In genomic region chr11:121029813-121030445, GRCh38 we compare ENCODE assay signal across 20 cellular contexts. TPM values are rescaled to one million over a fixed set of nuclear protein-coding genes. Genes with fewer than 3 reads are reported as not detected.
A peak's percentile ranks its signal among the peaks of the same experiment; 100 is the strongest.
DNase-seq lines count a peak whose midpoint lies in the region; ATAC-seq and TF ChIP-seq lines count a peak whose summit lies in the region.
"Had no signal": no experiment of that assay in that cellular context is flagged by ENCODE, and none has a peak within 500 bp of the region (broad histone marks: within the 10 kb centered on the region; RNA-seq: fewer than 3 reads in every experiment).

No MANE protein-coding gene starts in this region.

- no peaks in the 10 kb centered on the region for H3K36me3 Mint-ChIP-seq in activated T-cell treated with anti-CD3 and anti-CD28 coated beads, Interleukin-2, amount 50 U/mL, for 72 hours (ENCODE audit: insufficient read depth in 2 of 2)
- H3K36me3 Mint-ChIP-seq in activated T-cell treated with anti-CD3 and anti-CD28 coated beads, Interleukin-2, amount 50 U/mL, for 24 hours (ENCODE audit: low read depth): no peaks in the 10 kb centered on the region

- H2AK5ac ChIP-seq in mesendoderm (ENCODE audit: low read length): no peak overlapping the region

- H3K9me3 Mint-ChIP-seq in activated T-cell treated with anti-CD3 and anti-CD28 coated beads, Interleukin-2, amount 50 U/mL, for 72 hours: no peaks in the 10 kb centered on the region
- no peaks in the 10 kb centered on the region for H3K9me3 Mint-ChIP-seq in activated T-cell treated with anti-CD3 and anti-CD28 coated beads, Interleukin-2, amount 50 U/mL, for 24 hours
- H3K9me3 Mint-ChIP-seq: CD8-positive, alpha-beta memory T cell had no signal

- no peak overlapping the region for H3K4me2 ChIP-seq in mesendoderm (ENCODE audit: low read length)

- intact Hi-C loops in heart left ventricle (cut with DNase I): no loop called here

- H3K56ac ChIP-seq in mesendoderm (ENCODE audit: low read length): peak overlapping the region; percentile 6

- H3K27ac Mint-ChIP-seq in activated T-cell treated with anti-CD3 and anti-CD28 coated beads, Interleukin-2, amount 50 U/mL, for 72 hours: peak overlapping the region; percentile 11
- H3K27ac Mint-ChIP-seq in activated T-cell treated with anti-CD3 and anti-CD28 coated beads, Interleukin-2, amount 50 U/mL, for 24 hours: no peak overlapping the region
- H3K27ac Mint-ChIP-seq: CD8-positive, alpha-beta memory T cell had no signal

- H3K23ac ChIP-seq in mesendoderm (ENCODE audit: low read length): no peak overlapping the region

- peaks cover 5% of the 10 kb centered on the region; the same call in 1 of the 2 replicates for H3K4me1 ChIP-seq in HEK293 (ENCODE audit: control insufficient read depth, insufficient read depth, low read length)
- peaks cover 0 to 28% (median 13%) of the 10 kb centered on the region in 12 donors for H3K4me1 ChIP-seq in heart left ventricle
- H3K4me1 ChIP-seq in mesendoderm (ENCODE audit: control insufficient read depth, low read depth, low read length): peaks cover 2% of the 10 kb centered on the region

- CTCF ChIA-PET in HEK293 (lab: Yijun Ruan, JAX): interaction anchor here (0.8 to 4.0 kb wide), 3 partner anchors 12 to 165 kb away, joined by 3 to 17 read pairs (median 3); no protein-coding TSS in a partner anchor

- H4K8ac ChIP-seq in mesendoderm (ENCODE audit: low read depth, low read length): no peak overlapping the region

- 31 to 53% (median 40%) methylated on average over 3 of the region's 3 CpGs for WGBS in heart left ventricle, 4 donors
- WGBS in mesendoderm (ENCODE audit: extremely low coverage, insufficient coverage, low lambda C conversion rate): no CpG with 5 or more reads among the region's 3 CpGs

- H3K27ac ChIP-seq in HEK293 (ENCODE audit: extremely low read depth, low read depth, low read length) (no peak overlapping the region), heart left ventricle (peak overlapping the region in 4 of 12 donors; percentile 6 to 31 (median 12)), mesendoderm (ENCODE audit: low read depth, low read length) (no peak overlapping the region)

- DNase-seq in activated T-cell treated with anti-CD3 and anti-CD28 coated beads, Interleukin-2, amount 50 U/mL, for 72 hours: no peak
- no peak for DNase-seq in activated T-cell treated with anti-CD3 and anti-CD28 coated beads, Interleukin-2, amount 50 U/mL, for 24 hours
- DNase-seq in heart left ventricle (no peak), mesendoderm (no peak), cerebellar cortex (ENCODE audit: low spot score) (no peak)
- no peak for DNase-seq in effector CD8-positive, alpha-beta T cell (lab: John Stamatoyannopoulos, UW)
- DNase-seq: 8988T; C1 segment of cervical spinal cord; CD8-positive, alpha-beta memory T cell; GDM1; GOT3; HCEC 1CT; KG1; NCI-H1694; NCI-H446; NCI-H526; OCI-M1; SHP77 treated with DMSO at 0.1 percent for 48 hours had no signal

- no peak overlapping the region for H3K18ac ChIP-seq in mesendoderm (ENCODE audit: low read length)

- no peaks in the 10 kb centered on the region for H3K27me3 Mint-ChIP-seq in activated T-cell treated with anti-CD3 and anti-CD28 coated beads, Interleukin-2, amount 50 U/mL, for 72 hours (ENCODE audit: low read depth)
- H3K27me3 Mint-ChIP-seq in activated T-cell treated with anti-CD3 and anti-CD28 coated beads, Interleukin-2, amount 50 U/mL, for 24 hours: no peaks in the 10 kb centered on the region
- H3K27me3 Mint-ChIP-seq: CD8-positive, alpha-beta memory T cell had no signal

- H2BK15ac ChIP-seq in mesendoderm (replicated peaks; ENCODE audit: low read depth): no peak overlapping the region

- H3K36me3 ChIP-seq in HEK293 (ENCODE audit: control insufficient read depth in 2 of 2, insufficient read depth in 1 of 2, low read length in 2 of 2): no peaks in the 10 kb centered on the region
- H3K36me3 ChIP-seq in heart left ventricle: no peaks in the 10 kb centered on the region
- H3K36me3 ChIP-seq in mesendoderm (ENCODE audit: control insufficient read depth, insufficient read depth, low read length): no peaks in the 10 kb centered on the region

- H3K4ac ChIP-seq in mesendoderm (ENCODE audit: low read depth, low read length): no peak overlapping the region

- H2BK5ac ChIP-seq in mesendoderm (ENCODE audit: low read length): no peak overlapping the region

- no peak overlapping the region for H3K4me3 Mint-ChIP-seq in activated T-cell treated with anti-CD3 and anti-CD28 coated beads, Interleukin-2, amount 50 U/mL, for 72 hours
- no peak overlapping the region for H3K4me3 Mint-ChIP-seq in activated T-cell treated with anti-CD3 and anti-CD28 coated beads, Interleukin-2, amount 50 U/mL, for 24 hours
- H3K4me3 Mint-ChIP-seq: CD8-positive, alpha-beta memory T cell had no signal

- H3K4me3 ChIP-seq in HEK293 (ENCODE audit: low read depth, low read length): no peak overlapping the region
- no peak overlapping the region for H3K4me3 ChIP-seq in heart left ventricle
- H3K4me3 ChIP-seq in mesendoderm (ENCODE audit: low read length): no peak overlapping the region

- no peak overlapping the region for H3K9ac ChIP-seq in mesendoderm (ENCODE audit: low read length)

- POLR2A ChIA-PET in HEK293 (lab: Yijun Ruan, JAX): interaction anchor here (1.1 kb wide), 1 partner anchor 10 kb away, joined by 3 read pairs; no protein-coding TSS in a partner anchor

- H3K9me3 ChIP-seq in HEK293 (ENCODE audit: control insufficient read depth, insufficient read depth, low read depth, low read length) (no peaks in the 10 kb centered on the region), heart left ventricle (no peaks in the 10 kb centered on the region)

- no peak overlapping the region for H2BK120ac ChIP-seq in mesendoderm (ENCODE audit: low read depth, low read length)

- no peak for ATAC-seq in activated T-cell treated with anti-CD3 and anti-CD28 coated beads, Interleukin-2, amount 50 U/mL, for 72 hours (replicated peaks in 1 of 2)
- ATAC-seq in heart left ventricle (peak; percentile 56 to 66 (median 64)), GM21528 (IDR thresholded peaks at IDR 0.05; ENCODE audit: low FRiP score, unreplicated experiment) (no peak)

- H3K79me1 ChIP-seq in mesendoderm (ENCODE audit: low read length): peaks cover 13% of the 10 kb centered on the region

- H3K4me1 Mint-ChIP-seq in activated T-cell treated with anti-CD3 and anti-CD28 coated beads, Interleukin-2, amount 50 U/mL, for 72 hours (ENCODE audit: low read depth): peaks cover 20% of the 10 kb centered on the region
- H3K4me1 Mint-ChIP-seq in activated T-cell treated with anti-CD3 and anti-CD28 coated beads, Interleukin-2, amount 50 U/mL, for 24 hours (ENCODE audit: low read depth): peaks cover 27% of the 10 kb centered on the region

- H3K27me3 ChIP-seq in heart left ventricle (no peaks in the 10 kb centered on the region), mesendoderm (ENCODE audit: insufficient read depth, low read length, poor library complexity) (no peaks in the 10 kb centered on the region)

- TF ChIP-seq CTCF in HEK293 (tag by site-specific recombination; IDR thresholded peaks at IDR 0.05) (no peak), heart left ventricle (IDR thresholded peaks at IDR 0.05) (no peak)

- no peak for TF ChIP-seq POLR2A in heart left ventricle (IDR thresholded peaks at IDR 0.05)

- H4K5ac ChIP-seq in mesendoderm (ENCODE audit: low read length): no peak overlapping the region

- peaks cover 16% of the 10 kb centered on the region for H3K79me2 ChIP-seq in mesendoderm (ENCODE audit: control insufficient read depth, insufficient read depth, low read length)

TF ChIP-seq in HEK293, 187 proteins besides CTCF, POLR2A, EP300 and RAD21 (continues in another document):
- TF ChIP-seq, protein P1, sequence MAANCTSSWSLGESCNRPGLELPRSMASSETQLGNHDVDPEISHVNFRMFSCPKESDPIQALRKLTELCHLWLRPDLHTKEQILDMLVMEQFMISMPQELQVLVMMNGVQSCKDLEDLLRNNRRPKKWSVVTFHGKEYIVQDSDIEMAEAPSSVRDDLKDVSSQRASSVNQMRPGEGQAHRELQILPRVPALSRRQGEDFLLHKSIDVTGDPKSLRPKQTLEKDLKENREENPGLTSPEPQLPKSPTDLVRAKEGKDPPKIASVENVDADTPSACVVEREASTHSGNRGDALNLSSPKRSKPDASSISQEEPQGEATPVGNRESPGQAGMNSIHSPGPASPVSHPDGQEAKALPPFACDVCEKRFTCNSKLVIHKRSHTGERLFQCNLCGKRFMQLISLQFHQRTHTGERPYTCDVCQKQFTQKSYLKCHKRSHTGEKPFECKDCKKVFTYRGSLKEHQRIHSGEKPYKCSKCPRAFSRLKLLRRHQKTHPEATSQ (tag by site-specific recombination; IDR thresholded peaks at IDR 0.05): no peak
- TF ChIP-seq INSM2 (tag by site-specific recombination; IDR thresholded peaks at IDR 0.05) (no peak), ZXDB (tag by site-specific recombination; IDR thresholded peaks at IDR 0.05) (no peak), ZBTB21 (tag by site-specific recombination; IDR thresholded peaks at IDR 0.05) (no peak), ZNF701 (tag by site-specific recombination; IDR thresholded peaks at IDR 0.05) (no peak), TCF7L2 (IDR thresholded peaks at IDR 0.05; ENCODE audit: borderline replicate concordance, low read depth, low read length) (no peak), FEZF1 (tag by site-specific recombination; IDR thresholded peaks at IDR 0.05) (peak; percentile 69), ZFHX2 (tag by site-specific recombination; conservative IDR thresholded peaks at IDR 0.05) (peak; percentile 58), SALL2 (tag by site-specific recombination; IDR thresholded peaks at IDR 0.05; ENCODE audit: borderline replicate concordance) (no peak), ZNF48 (tag by site-specific recombination; IDR thresholded peaks at IDR 0.05) (no peak), REPIN1 (tag by site-specific recombination; IDR thresholded peaks at IDR 0.05; ENCODE audit: low read depth) (no peak)

RNA-seq across cellular contexts. Expression of gene TBCEL, which starts 6.0 kb away (rescaled TPM):
- 10 to 100 TPM; 13.3 to 14.7 TPM for total RNA-seq in activated T-cell treated with anti-CD3 and anti-CD28 coated beads, Interleukin-2, amount 50 U/mL, for 72 hours
- total RNA-seq in heart left ventricle: 10 to 100 TPM; 17.6 to 40.5 (median 26.0) TPM
- 1 to 10 TPM; 3.0 to 9.1 TPM for polyA plus RNA-seq in heart left ventricle
- polyA plus RNA-seq in mesendoderm (2013, experiment 1 of 2): 6.0 TPM
- 6.6 TPM for polyA plus RNA-seq in mesendoderm (2013, experiment 2 of 2)

Comparison
In these comparisons a context has a peak if more than half of its experiments do, and no peak if none do; other contexts are left out.
1. ATAC-seq: peak in heart left ventricle (4 of 4); none in activated T-cell treated with anti-CD3 and anti-CD28 coated beads, Interleukin-2, amount 50 U/mL, for 72 hours (0 of 2) and GM21528 (single experiment).